In the genomic region with DNA sequence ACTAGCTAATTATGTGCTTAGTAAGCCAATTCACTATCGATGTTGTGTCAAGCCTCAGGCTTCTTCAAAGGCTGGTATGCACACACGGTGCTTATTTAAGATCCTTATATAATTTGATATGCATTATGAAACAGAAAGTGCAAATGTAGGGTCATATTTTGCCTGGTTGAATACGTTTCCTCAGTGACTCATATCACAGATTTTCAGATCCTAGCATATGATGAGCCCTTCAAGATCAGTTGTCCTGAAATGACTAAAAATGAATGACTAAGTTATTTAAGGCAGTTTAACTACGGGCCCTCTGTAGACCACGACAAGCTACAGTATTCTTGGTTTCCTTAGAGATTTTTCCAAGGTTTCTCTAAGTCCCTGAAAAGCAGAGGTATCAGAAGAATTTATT, we compare ENCODE assay signal across 9 cellular contexts.
A peak's percentile ranks its signal among the peaks of the same experiment; 100 is the strongest.
DNase-seq lines count a peak whose midpoint lies in the region; ATAC-seq and TF ChIP-seq lines count a peak whose summit lies in the region.
"Had no signal": no experiment of that assay in that cellular context is flagged by ENCODE, and none has a peak within 500 bp of the region (broad histone marks: within the 10 kb centered on the region; RNA-seq: fewer than 3 reads in every experiment).

No MANE protein-coding gene starts in this region.

- H3K27me3 ChIP-seq in KMS-11 (ENCODE audit: insufficient read depth, low read depth): no peaks in the 10 kb centered on the region
- no peaks in the 10 kb centered on the region for H3K27me3 ChIP-seq in upper lobe of right lung

- peak overlapping the region; percentile 76 for H3K4me2 ChIP-seq in KMS-11

- DNase-seq in osteocyte (ENCODE audit: extremely low spot score, unreplicated experiment) (no peak), NCI-H526 (lab: John Stamatoyannopoulos, UW) (no peak), upper lobe of right lung (no peak), NCI-H128 (lab: John Stamatoyannopoulos, UW; ENCODE audit: unreplicated experiment) (no peak), NCI-H524 treated with DMSO at 0.1 percent for 48 hours (lab: John Stamatoyannopoulos, UW) (no peak)

- H3K27me3 Mint-ChIP-seq in osteocyte (ENCODE audit: unreplicated experiment): no peaks in the 10 kb centered on the region
- H3K27me3 Mint-ChIP-seq: activated naive CD4-positive, alpha-beta T cell treated with anti-CD3 and anti-CD28 coated beads, Interleukin-2, amount 50 U/mL, for 24 hours had no signal

- peak overlapping the region; percentile 66; the same call in 1 of the 2 replicates for H2AFZ ChIP-seq in KMS-11 (ENCODE audit: low read depth)

- no peaks in the 10 kb centered on the region for H3K36me3 ChIP-seq in KMS-11 (ENCODE audit: insufficient read depth)
- H3K36me3 ChIP-seq in upper lobe of right lung: no peaks in the 10 kb centered on the region

- no peaks in the 10 kb centered on the region for H3K9me3 ChIP-seq in upper lobe of right lung

- H3K9me3 Mint-ChIP-seq in osteocyte (ENCODE audit: unreplicated experiment): peaks cover 7% of the 10 kb centered on the region

- H3K9ac ChIP-seq in KMS-11: no peak overlapping the region

- H3K27ac ChIP-seq in KMS-11: peak overlapping the region; percentile 29; the same call in 1 of the 2 replicates
- no peak overlapping the region for H3K27ac ChIP-seq in upper lobe of right lung

- H3K79me2 ChIP-seq in KMS-11 (ENCODE audit: insufficient read depth, low read depth): no peaks in the 10 kb centered on the region

- TF ChIP-seq CTCF in KMS-11 (conservative IDR thresholded peaks at IDR 0.05; ENCODE audit: low read depth, low read length) (no peak), osteocyte (IDR thresholded peaks at IDR 0.05) (no peak), upper lobe of right lung (IDR thresholded peaks at IDR 0.05) (no peak)

- intact Hi-C loops in upper lobe of right lung (cut with DNase I): no loop called here

- no peak overlapping the region for H3K4me3 ChIP-seq in KMS-11 (IDR thresholded peaks at IDR 0.05; ENCODE audit: insufficient read depth, low read depth, low read length)
- no peak overlapping the region for H3K4me3 ChIP-seq in upper lobe of right lung

- H3K4me1 ChIP-seq in KMS-11 (ENCODE audit: low read depth, poor library complexity, severe bottlenecking): peaks cover 14% of the 10 kb centered on the region
- no peaks in the 10 kb centered on the region for H3K4me1 ChIP-seq in upper lobe of right lung

- H3K4me1 Mint-ChIP-seq in osteocyte (ENCODE audit: unreplicated experiment): peaks cover 16% of the 10 kb centered on the region
- H3K4me1 Mint-ChIP-seq: activated naive CD4-positive, alpha-beta T cell treated with anti-CD3 and anti-CD28 coated beads, Interleukin-2, amount 50 U/mL, for 24 hours had no signal

- H4K20me1 ChIP-seq in KMS-11 (ENCODE audit: insufficient read depth): no peaks in the 10 kb centered on the region

- no peak overlapping the region for H3K4me3 Mint-ChIP-seq in osteocyte (ENCODE audit: unreplicated experiment)
- H3K4me3 Mint-ChIP-seq: activated naive CD4-positive, alpha-beta T cell treated with anti-CD3 and anti-CD28 coated beads, Interleukin-2, amount 50 U/mL, for 24 hours had no signal

- ATAC-seq in GM18870 (IDR thresholded peaks at IDR 0.05; ENCODE audit: unreplicated experiment) (peak; percentile 100), HG02588 (IDR thresholded peaks at IDR 0.05; ENCODE audit: unreplicated experiment) (peak; percentile 97), upper lobe of right lung (no peak)

- H3K27ac Mint-ChIP-seq in osteocyte (ENCODE audit: unreplicated experiment): peak overlapping the region; percentile 39
- H3K27ac Mint-ChIP-seq: activated naive CD4-positive, alpha-beta T cell treated with anti-CD3 and anti-CD28 coated beads, Interleukin-2, amount 50 U/mL, for 24 hours had no signal

- H3K36me3 Mint-ChIP-seq in osteocyte (ENCODE audit: unreplicated experiment): no peaks in the 10 kb centered on the region
- H3K36me3 Mint-ChIP-seq: activated naive CD4-positive, alpha-beta T cell treated with anti-CD3 and anti-CD28 coated beads, Interleukin-2, amount 50 U/mL, for 24 hours had no signal
